19 cellular contexts compared by ENCODE assay signal in genomic region chr3:31772781-31773180, GRCh38.
"Had no signal": no experiment of that assay in that cellular context is flagged by ENCODE, and none has a peak within 500 bp of the region (broad histone marks: within the 10 kb centered on the region; RNA-seq: fewer than 3 reads in every experiment).

No MANE protein-coding gene starts in this region.

- ATAC-seq: body of pancreas, foreskin keratinocyte, left lung had no signal

- H3K9me3 ChIP-seq: body of pancreas, left lung, testis, upper lobe of left lung had no signal

- H3K4me3 Mint-ChIP-seq: activated naive CD8-positive, alpha-beta T cell; nephron; T-helper 2 cell treated with Interferon-gamma antibody and Interleukin-4, amounts not matched to agents 5 μg/mL and 100 μg/mL, for 36 hours had no signal

- H3K27me3 Mint-ChIP-seq: activated naive CD8-positive, alpha-beta T cell; progenitor cell of endocrine pancreas had no signal

- H3K4me3 ChIP-seq: body of pancreas, dorsolateral prefrontal cortex, left lung, testis, upper lobe of left lung had no signal

- H3K36me3 Mint-ChIP-seq: activated naive CD8-positive, alpha-beta T cell had no signal

- H3K27me3 ChIP-seq: body of pancreas, dorsolateral prefrontal cortex, foreskin keratinocyte, left lung, testis, upper lobe of left lung had no signal

- H3K27ac Mint-ChIP-seq: activated naive CD8-positive, alpha-beta T cell; progenitor cell of endocrine pancreas; T-helper 2 cell treated with Interferon-gamma antibody and Interleukin-4, amounts not matched to agents 5 μg/mL and 100 μg/mL, for 36 hours had no signal

- H3K27ac ChIP-seq: body of pancreas, dorsolateral prefrontal cortex, epithelial cell of prostate, foreskin keratinocyte, left lung, testis, upper lobe of left lung had no signal

- DNase-seq: activated CD4-positive, alpha-beta T cell treated with anti-CD3 and anti-CD28 coated beads, Interleukin-2, amount 50 U/mL, for 1 hour; activated effector memory CD4-positive, alpha-beta T cell treated with Interleukin-2 at 50 U/mL for 16 hours; amygdala; body of pancreas; caudate nucleus; dorsolateral prefrontal cortex; glutamatergic neuron; hippocampal formation; left lung; midbrain; SW 1271; testis; upper lobe of left lung had no signal

- H3K36me3 ChIP-seq: left lung, upper lobe of left lung had no signal

- H3K4me1 ChIP-seq: body of pancreas, testis had no signal
